Comparison of ENCODE assay signal across 15 cellular contexts in the genomic region with DNA sequence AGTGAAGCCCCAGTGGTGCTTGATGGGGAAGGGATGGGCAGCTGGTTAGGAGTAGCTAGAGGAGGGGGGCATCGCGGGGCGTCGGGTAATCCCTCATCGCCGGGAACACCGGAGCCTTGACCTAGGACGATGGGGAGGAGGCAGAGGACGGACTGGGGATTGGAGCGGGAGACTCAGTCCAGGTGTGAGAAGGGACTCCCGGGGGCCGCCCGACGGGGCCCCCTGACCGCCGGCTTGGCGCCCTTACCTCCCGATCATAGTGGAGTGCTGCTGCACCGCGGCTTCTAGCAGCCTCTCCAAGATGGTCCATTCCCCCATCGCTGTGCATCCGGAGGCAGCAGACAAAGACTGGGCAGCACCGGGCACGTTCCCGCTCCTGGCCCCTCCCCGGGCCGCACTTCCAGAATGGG. TPM values are rescaled to one million over a fixed set of nuclear protein-coding genes. Genes with fewer than 3 reads are reported as not detected.
DNase-seq lines count a peak whose midpoint lies in the region; ATAC-seq lines count a peak whose summit lies in the region.
"Had no signal": no experiment of that assay in that cellular context is flagged by ENCODE, and none has a peak within 500 bp of the region (broad histone marks: within the 10 kb centered on the region; RNA-seq: fewer than 3 reads in every experiment).

No MANE protein-coding gene starts in this region.

- DNase-seq in NCI-H146 (lab: John Stamatoyannopoulos, UW) (peak; percentile 0), NCI-H146 treated with DMSO at 0.1 percent for 48 hours (lab: John Stamatoyannopoulos, UW; ENCODE audit: unreplicated experiment) (no peak), NCI-H1105 treated with DMSO at 0.1 percent for 48 hours (lab: John Stamatoyannopoulos, UW) (peak; percentile 8), iPS DF 6.9 (ENCODE audit: low read depth, low spot score) (no peak), posterior vena cava (ENCODE audit: low spot score) (peak; percentile 75), caudate nucleus (lab: John Stamatoyannopoulos, UW) (no peak), substantia nigra (lab: John Stamatoyannopoulos, UW) (no peak)
- DNase-seq: activated CD4-positive, alpha-beta T cell treated with anti-CD3 and anti-CD28 coated beads, Interleukin-2, amount 50 U/mL, for 1 hour; effector CD8-positive, alpha-beta T cell; foreskin keratinocyte; HFFc6; spleen; T-cell; tibial artery had no signal

- H3K9me3 ChIP-seq in iPS DF 6.9 (ENCODE audit: control insufficient read depth, insufficient read depth, low read length) = no peaks in the 10 kb centered on the region
- H3K9me3 ChIP-seq: spleen, tibial artery had no signal

- peak overlapping the region; percentile 66; the same call in 1 of the 2 replicates for H3K4me3 ChIP-seq in iPS DF 6.9 (ENCODE audit: low read length)

- no peaks in the 10 kb centered on the region for H3K36me3 ChIP-seq in iPS DF 6.9 (ENCODE audit: control insufficient read depth, insufficient read depth, low read length)
- H3K36me3 ChIP-seq: spleen, tibial artery had no signal

- H3K27ac ChIP-seq in iPS DF 6.9 (ENCODE audit: low read length) (no peak overlapping the region), caudate nucleus (ENCODE audit: low read depth, low read length) (no peak overlapping the region), substantia nigra (ENCODE audit: low read depth, low read length, poor library complexity, severe bottlenecking) (no peak overlapping the region)
- H3K27ac ChIP-seq: foreskin keratinocyte, spleen, tibial artery had no signal

- H3K4me1 ChIP-seq in iPS DF 6.9 (ENCODE audit: control insufficient read depth, insufficient read depth, low read length) = peaks cover 2% of the 10 kb centered on the region
- H3K4me1 ChIP-seq: foreskin keratinocyte had no signal

- intact Hi-C loops in posterior vena cava (cut with DNase I) = no loop called here

- no peak for ATAC-seq in HG02938 (IDR thresholded peaks at IDR 0.05; ENCODE audit: unreplicated experiment)
- ATAC-seq: T-cell had no signal

- WGBS in iPS DF 6.9 (ENCODE audit: insufficient coverage, insufficient read length) = no CpG with 5 or more reads among the region's 27 CpGs

- peaks cover 16% of the 10 kb centered on the region; the same call in 1 of the 2 replicates for H3K27me3 ChIP-seq in iPS DF 6.9 (ENCODE audit: control insufficient read depth, insufficient read depth, low read length)

RNA-seq across cellular contexts. Expression of a gene that starts 0.6 kb away (rescaled TPM):
- not detected for total RNA-seq in posterior vena cava
- total RNA-seq: foreskin keratinocyte, HFFc6, spleen, T-cell had no signal

RNA-seq across cellular contexts. Expression of a gene that starts 41.2 kb away (rescaled TPM):
- 10 to 100 TPM; 93.6 to 93.8 TPM for total RNA-seq in posterior vena cava
- total RNA-seq: foreskin keratinocyte, T-cell had no signal

Comparison
In these comparisons a context has a peak if more than half of its experiments do, and no peak if none do; other contexts are left out.
1. DNase-seq: peak in NCI-H146 (single experiment), NCI-H1105 treated with DMSO at 0.1 percent for 48 hours (single experiment) and posterior vena cava (single experiment); none in NCI-H146 treated with DMSO at 0.1 percent for 48 hours (single experiment), iPS DF 6.9 (single experiment), caudate nucleus (0 of 61) and substantia nigra (0 of 49).